ENCODE assay signal across 10 cellular contexts in genomic region chr1:87044840-87045239, GRCh38.
DNase-seq lines count a peak whose midpoint lies in the region; ATAC-seq, FAIRE-seq and TF ChIP-seq lines count a peak whose summit lies in the region.
"Had no signal": no experiment of that assay in that cellular context is flagged by ENCODE, and none has a peak within 500 bp of the region (broad histone marks: within the 10 kb centered on the region; RNA-seq: fewer than 3 reads in every experiment).

No MANE protein-coding gene starts in this region.

- H3K27me3 Mint-ChIP-seq in activated T-helper 17 cell treated with anti-CD3 and anti-CD28 coated beads, Interleukin-2, amount 50 U/mL, for 72 hours, result no peaks in the 10 kb centered on the region

- no peaks in the 10 kb centered on the region for H3K27me3 ChIP-seq in pancreas
- no peaks in the 10 kb centered on the region for H3K27me3 ChIP-seq in osteoblast (ENCODE audit: insufficient read depth, low read length)
- H3K27me3 ChIP-seq in dorsolateral prefrontal cortex, result no peaks in the 10 kb centered on the region

- peaks cover 3% of the 10 kb centered on the region for H4K20me1 ChIP-seq in osteoblast (ENCODE audit: insufficient read depth, low read length)

- no peaks in the 10 kb centered on the region for H3K36me3 Mint-ChIP-seq in activated T-helper 17 cell treated with anti-CD3 and anti-CD28 coated beads, Interleukin-2, amount 50 U/mL, for 72 hours (ENCODE audit: low read depth)

- no peak for DNase-seq in GM12864 (ENCODE audit: low read depth)
- no peak for DNase-seq in pancreas
- no peak for DNase-seq in osteoblast (ENCODE audit: insufficient read length, low spot score, missing footprints)
- no peak for DNase-seq in effector CD8-positive, alpha-beta T cell (lab: John Stamatoyannopoulos, UW)
- no peak for DNase-seq in dorsolateral prefrontal cortex
- DNase-seq: DMS79 treated with DMSO at 0.1 percent for 48 hours, NCI-H1436 treated with DMSO at 0.1 percent for 48 hours had no signal

- H3K36me3 ChIP-seq in pancreas (no peaks in the 10 kb centered on the region), osteoblast (ENCODE audit: insufficient read depth, low read length) (no peaks in the 10 kb centered on the region)

- peaks cover 25% of the 10 kb centered on the region for H3K4me1 Mint-ChIP-seq in activated T-helper 17 cell treated with anti-CD3 and anti-CD28 coated beads, Interleukin-2, amount 50 U/mL, for 72 hours

- H3K4me3 Mint-ChIP-seq in activated T-helper 17 cell treated with anti-CD3 and anti-CD28 coated beads, Interleukin-2, amount 50 U/mL, for 72 hours, result peak overlapping the region; percentile 70

- TF ChIP-seq CTCF in GM12864 (IDR thresholded peaks at IDR 0.05; ENCODE audit: low read depth, low read length, missing control alignments) (no peak), pancreas (IDR thresholded peaks at IDR 0.05) (no peak), osteoblast (IDR thresholded peaks at IDR 0.05; ENCODE audit: extremely low read depth, low read depth, low read length) (no peak), dorsolateral prefrontal cortex (IDR thresholded peaks at IDR 0.05 in 54 of 56, conservative IDR thresholded peaks at IDR 0.05 in 2 of 56; ENCODE audit: low read depth in 1 of 56, partially characterized antibody in 56 of 56) (no peak)

- H3K27ac ChIP-seq in pancreas, result no peak overlapping the region
- no peak overlapping the region for H3K27ac ChIP-seq in osteoblast (ENCODE audit: low read depth, low read length)
- H3K27ac ChIP-seq in dorsolateral prefrontal cortex, result no peak overlapping the region

- H3K27ac Mint-ChIP-seq in activated T-helper 17 cell treated with anti-CD3 and anti-CD28 coated beads, Interleukin-2, amount 50 U/mL, for 72 hours, result peak overlapping the region; percentile 66

- FAIRE-seq in pancreas (lab: Jason Lieb, UNC), result no peak

- intact Hi-C loops in pancreas (cut with DNase I) (no loop called here), dorsolateral prefrontal cortex (cut with DNase I) (no loop called here)

- peak overlapping the region; percentile 6; the same call in 1 of the 2 replicates for H3K4me3 ChIP-seq in GM12864 (ENCODE audit: low read depth, low read length)
- no peak overlapping the region for H3K4me3 ChIP-seq in pancreas
- H3K4me3 ChIP-seq in osteoblast (ENCODE audit: insufficient read depth, low read length), result no peak overlapping the region
- no peak overlapping the region for H3K4me3 ChIP-seq in dorsolateral prefrontal cortex

- no peak overlapping the region for H2AFZ ChIP-seq in osteoblast (ENCODE audit: low read length)

- H3K9me3 Mint-ChIP-seq in activated T-helper 17 cell treated with anti-CD3 and anti-CD28 coated beads, Interleukin-2, amount 50 U/mL, for 72 hours, result no peaks in the 10 kb centered on the region

- H3K4me1 ChIP-seq in pancreas (no peaks in the 10 kb centered on the region), osteoblast (ENCODE audit: insufficient read depth, low read length) (peaks cover 2% of the 10 kb centered on the region)

- no peaks in the 10 kb centered on the region for H3K9me3 ChIP-seq in pancreas
- no peaks in the 10 kb centered on the region for H3K9me3 ChIP-seq in osteoblast (ENCODE audit: low read depth, low read length)

- H3K4me2 ChIP-seq in osteoblast (ENCODE audit: insufficient read depth, low read length), result no peak overlapping the region

- ATAC-seq in GM19395 (IDR thresholded peaks at IDR 0.05; ENCODE audit: unreplicated experiment), result peak; percentile 37
- peak; percentile 26 for ATAC-seq in HG03175 (IDR thresholded peaks at IDR 0.05; ENCODE audit: unreplicated experiment)
- peak; percentile 74 for ATAC-seq in activated T-helper 17 cell treated with anti-CD3 and anti-CD28 coated beads, Interleukin-2, amount 50 U/mL, for 72 hours (replicated peaks)
- no peak for ATAC-seq in pancreas

- no peaks in the 10 kb centered on the region for H3K79me2 ChIP-seq in osteoblast (ENCODE audit: insufficient read depth, low read length)

- 93 to 94% methylated on average over 5 of the region's 5 CpGs for WGBS in pancreas, 2 donors

Comparison
In these comparisons a context has a peak if more than half of its experiments do, and no peak if none do; other contexts are left out.
1. ATAC-seq: peak in GM19395 (single experiment), HG03175 (single experiment) and activated T-helper 17 cell treated with anti-CD3 and anti-CD28 coated beads, Interleukin-2, amount 50 U/mL, for 72 hours (single experiment); none in pancreas (0 of 4).